8 cellular contexts compared by ENCODE assay signal in genomic region chr5:142063878-142064331, GRCh38.
DNase-seq lines count a peak whose midpoint lies in the region; ATAC-seq lines count a peak whose summit lies in the region.

No MANE protein-coding gene starts in this region.

- no peaks in the 10 kb centered on the region for H3K27me3 ChIP-seq in iPS-18a (ENCODE audit: control insufficient read depth, insufficient read depth, low read length)

- DNase-seq in NCI-H2029 (lab: John Stamatoyannopoulos, UW) = peak; percentile 50
- no peak for DNase-seq in NCI-H2029 treated with DMSO at 0.1 percent for 48 hours (lab: John Stamatoyannopoulos, UW)
- peak; percentile 64 for DNase-seq in SHP77 (lab: John Stamatoyannopoulos, UW)
- DNase-seq in astrocyte of the hippocampus (ENCODE audit: low read depth, low spot score) = peak; percentile 98
- DNase-seq in skeletal muscle cell (ENCODE audit: low read depth) = peak; percentile 33

- ATAC-seq in HG02588 (IDR thresholded peaks at IDR 0.05; ENCODE audit: unreplicated experiment) = no peak
- ATAC-seq in HG03108 (IDR thresholded peaks at IDR 0.05; ENCODE audit: unreplicated experiment) = no peak

- H3K4me1 ChIP-seq in iPS-18a (ENCODE audit: control insufficient read depth, low read depth, low read length) = peaks cover 4% of the 10 kb centered on the region

- no peak overlapping the region for H3K27ac ChIP-seq in iPS-18a (ENCODE audit: low read length)

- H3K4me3 ChIP-seq in iPS-18a (ENCODE audit: low read length) = peak overlapping the region; percentile 35
- peak overlapping the region; percentile 6 for H3K4me3 ChIP-seq in skeletal muscle cell (ENCODE audit: low read depth, low read length)

- H3K36me3 ChIP-seq in iPS-18a (ENCODE audit: control insufficient read depth, low read depth, low read length) = no peaks in the 10 kb centered on the region

- H3K9ac ChIP-seq in iPS-18a (ENCODE audit: low read length) = no peak overlapping the region

- H3K9me3 ChIP-seq in iPS-18a (ENCODE audit: control insufficient read depth, low read depth, low read length) = no peaks in the 10 kb centered on the region
